In genomic region chr17:78356163-78356713, GRCh38 we compare ENCODE assay signal across 8 cellular contexts. TPM values are rescaled to one million over a fixed set of nuclear protein-coding genes. Genes with fewer than 3 reads are reported as not detected.
DNase-seq lines count a peak whose midpoint lies in the region; ATAC-seq and TF ChIP-seq lines count a peak whose summit lies in the region.

No MANE protein-coding gene starts in this region.

- CTCF ChIA-PET in PC-9 (lab: Charles Lee) = interaction anchor here (0.6 to 0.9 kb wide), 2 partner anchors 41 to 101 kb away, joined by 3 read pairs; no protein-coding TSS in a partner anchor

- H3K27me3 ChIP-seq in PC-9 (ENCODE audit: insufficient read depth, low read depth) (no peaks in the 10 kb centered on the region), foreskin keratinocyte (peaks cover under 1% of the 10 kb centered on the region)

- H2AFZ ChIP-seq in PC-9 = no peak overlapping the region

- H3K4me1 ChIP-seq in PC-9 (replicated peaks; ENCODE audit: insufficient read depth) = peaks cover 40% of the 10 kb centered on the region
- peaks cover 28% of the 10 kb centered on the region for H3K4me1 ChIP-seq in foreskin keratinocyte

- H3K27ac ChIP-seq in PC-9 (no peak overlapping the region), foreskin keratinocyte (peak overlapping the region; percentile 22)

- no peak overlapping the region for H3K4me2 ChIP-seq in PC-9

- H3K4me3 ChIP-seq in PC-9 = no peak overlapping the region

- peaks cover 22% of the 10 kb centered on the region for H4K20me1 ChIP-seq in PC-9 (ENCODE audit: insufficient read depth)

- ATAC-seq in GM18867 (IDR thresholded peaks at IDR 0.05; ENCODE audit: unreplicated experiment) (peak; percentile 60), HG02885 (IDR thresholded peaks at IDR 0.05; ENCODE audit: poor library complexity, unreplicated experiment) (peak; percentile 67), foreskin keratinocyte (peak; percentile 66)

- H3K36me3 ChIP-seq in PC-9 (ENCODE audit: low read depth) = no peaks in the 10 kb centered on the region; the same call in 1 of the 2 replicates

- peaks cover 32% of the 10 kb centered on the region; the same call in 1 of the 2 replicates for H3F3A ChIP-seq in PC-9 (ENCODE audit: insufficient read depth, low read depth)

- BruUV-seq in PC-9 (replicated peaks; lab: Mats Ljungman, UMichigan) = no TSS peak

- TF ChIP-seq CTCF in PC-9 (conservative IDR thresholded peaks at IDR 0.05) (no peak), foreskin keratinocyte (conservative IDR thresholded peaks at IDR 0.05) (peak; percentile 47)

- peak; percentile 57 to 70 for DNase-seq in PC-9
- peak; percentile 89 to 91 for DNase-seq in activated T-cell treated with anti-CD3 and anti-CD28 coated beads, Interleukin-2, amount 50 U/mL, for 48 hours
- DNase-seq in foreskin keratinocyte = peak; percentile 97 to 99
- peak; percentile 80 to 87 for DNase-seq in stimulated activated CD4-positive, alpha-beta T cell treated with anti-CD3 and anti-CD28 coated beads, Interleukin-12 subunit alpha, Interleukin-12 subunit beta, amount 100 ng/mL, for 24 hours (ENCODE audit: low read depth in 2 of 2)
- no peak for DNase-seq in globus pallidus (ENCODE audit: low spot score)
- no peak for DNase-seq in NCI-H187 treated with DMSO at 0.1 percent for 48 hours (lab: John Stamatoyannopoulos, UW)

- POLR2A ChIA-PET in PC-9 (lab: Charles Lee; ENCODE audit: unreplicated experiment) = interaction anchor here (0.7 kb wide), 1 partner anchor 21 kb away, joined by 4 read pairs; no protein-coding TSS in a partner anchor

- no peaks in the 10 kb centered on the region for H3K9me3 ChIP-seq in PC-9 (ENCODE audit: insufficient read depth, low read depth)

- intact Hi-C loops in PC-9 (cut with micrococcal nuclease; ENCODE audit: unreplicated experiment) = no loop called here

- H3K9me2 ChIP-seq in PC-9 (ENCODE audit: insufficient read depth) = no peaks in the 10 kb centered on the region

- peaks cover 40% of the 10 kb centered on the region for H3K79me2 ChIP-seq in PC-9 (ENCODE audit: low read depth)

RNA-seq across cellular contexts. Expression of gene SOCS3, which starts 3.6 kb away (rescaled TPM):
- 20.7 and 21.7 TPM in 2 replicates for total RNA-seq in PC-9 (2021)
- total RNA-seq in foreskin keratinocyte = 3.7 and 3.9 TPM in 2 replicates
- polyA plus RNA-seq in foreskin keratinocyte = 1.7 and 2.4 TPM in 2 replicates

RNA-seq across cellular contexts. Expression of gene PGS1, which starts 22.2 kb away (rescaled TPM):
- total RNA-seq in PC-9 (2021) = 37.7 and 40.2 TPM in 2 replicates
- 14.8 and 14.9 TPM in 2 replicates for total RNA-seq in foreskin keratinocyte
- polyA plus RNA-seq in foreskin keratinocyte = 12.3 and 14.3 TPM in 2 replicates

Comparison
In these comparisons a context has a peak if more than half of its experiments do, and no peak if none do; other contexts are left out.
1. DNase-seq: peak in PC-9 (2 of 2), activated T-cell treated with anti-CD3 and anti-CD28 coated beads, Interleukin-2, amount 50 U/mL, for 48 hours (2 of 2), foreskin keratinocyte (2 of 2) and stimulated activated CD4-positive, alpha-beta T cell treated with anti-CD3 and anti-CD28 coated beads, Interleukin-12 subunit alpha, Interleukin-12 subunit beta, amount 100 ng/mL, for 24 hours (2 of 2); none in globus pallidus (single experiment) and NCI-H187 treated with DMSO at 0.1 percent for 48 hours (single experiment).
2. Peak in every context shown above with its lines, with median percentiles within 50 percentile points of each other: ATAC-seq.